ENCODE assay signal across 21 cellular contexts in genomic region chr12:20339060-20339459, GRCh38. TPM values are rescaled to one million over a fixed set of nuclear protein-coding genes. Genes with fewer than 3 reads are reported as not detected.
"Had no signal": no experiment of that assay in that cellular context is flagged by ENCODE, and none has a peak within 500 bp of the region (broad histone marks: within the 10 kb centered on the region; RNA-seq: fewer than 3 reads in every experiment).

No MANE protein-coding gene starts in this region.

- H3K9ac ChIP-seq: parathyroid adenoma had no signal

- H3K4me1 ChIP-seq: gastroesophageal sphincter, heart left ventricle, lower lobe of right lung, parathyroid adenoma, spleen had no signal

- H3K27me3 Mint-ChIP-seq: activated B cell treated with CpG ODN at 0.5 μM for 24 hours; activated CD4-positive, alpha-beta memory T cell treated with anti-CD3 and anti-CD28 coated beads for 36 hours; stimulated activated naive B cell treated with anti-CD40 and anti-IgM and Interleukin-4, amounts not matched to agents 10 μg/mL and 1 μg/mL and 100 μg/mL, for 72 hours had no signal

- H3K27ac ChIP-seq: gastroesophageal sphincter, heart left ventricle, lower lobe of right lung, parathyroid adenoma, spleen had no signal

- H3K36me3 ChIP-seq: gastroesophageal sphincter, heart left ventricle, lower lobe of right lung, spleen had no signal

- H3K27ac Mint-ChIP-seq: activated B cell treated with CpG ODN at 0.5 μM for 24 hours; activated CD4-positive, alpha-beta memory T cell treated with anti-CD3 and anti-CD28 coated beads for 36 hours; activated naive CD4-positive, alpha-beta T cell treated with anti-CD3 and anti-CD28 coated beads, Interleukin-2, amount 50 U/mL, for 72 hours; activated T-helper 1 cell treated with anti-CD3 and anti-CD28 coated beads, Interleukin-12 subunit alpha, Interleukin-12 subunit beta, Interleukin-2, Interleukin-4 antibody, amounts not matched to agents 30 ng/mL and 10 ng/mL and 1 ng/mL, durations not matched to agents 14 hours and 24 hours and 36 hours; immature natural killer cell; natural killer cell; stimulated activated naive B cell treated with anti-CD40 and anti-IgM and Interleukin-4, amounts not matched to agents 10 μg/mL and 1 μg/mL and 100 μg/mL, for 72 hours had no signal

- H2AFZ ChIP-seq: parathyroid adenoma had no signal

- DNase-seq: activated B cell treated with CpG ODN at 0.5 μM for 24 hours; activated CD4-positive, alpha-beta memory T cell treated with anti-CD3 and anti-CD28 coated beads for 36 hours; activated CD4-positive, alpha-beta T cell treated with anti-CD3 and anti-CD28 coated beads for 4 hours; activated gamma-delta T cell treated with Interleukin-2 at 50 U/mL for 16 hours; activated T-cell treated with anti-CD3 and anti-CD28 coated beads for 4 hours; erythroblast; heart left ventricle; immature natural killer cell; left colon; lower lobe of right lung; natural killer cell; spleen; stimulated activated naive B cell treated with anti-CD40 and anti-IgM and Interleukin-4, amounts not matched to agents 10 μg/mL and 1 μg/mL and 100 μg/mL, for 72 hours had no signal

- H3K79me2 ChIP-seq: parathyroid adenoma had no signal

- H3K4me1 Mint-ChIP-seq: activated B cell treated with CpG ODN at 0.5 μM for 24 hours; immature natural killer cell; natural killer cell; stimulated activated naive B cell treated with anti-CD40 and anti-IgM and Interleukin-4, amounts not matched to agents 10 μg/mL and 1 μg/mL and 100 μg/mL, for 72 hours had no signal

- ATAC-seq: activated naive CD4-positive, alpha-beta T cell treated with anti-CD3 and anti-CD28 coated beads, Interleukin-2, amount 50 U/mL, for 72 hours; gastroesophageal sphincter; heart left ventricle; left colon; lower lobe of right lung; natural killer cell; sciatic nerve; stimulated activated naive B cell treated with anti-CD40 and anti-IgM and Interleukin-4, amounts not matched to agents 10 μg/mL and 1 μg/mL and 100 μg/mL, for 72 hours had no signal

- H3K9me3 ChIP-seq: lower lobe of right lung had no signal

- FAIRE-seq: colon, TTC549 had no signal

- H3K36me3 Mint-ChIP-seq: activated CD4-positive, alpha-beta memory T cell treated with anti-CD3 and anti-CD28 coated beads for 36 hours; activated naive CD4-positive, alpha-beta T cell treated with anti-CD3 and anti-CD28 coated beads, Interleukin-2, amount 50 U/mL, for 72 hours; immature natural killer cell; natural killer cell; stimulated activated naive B cell treated with anti-CD40 and anti-IgM and Interleukin-4, amounts not matched to agents 10 μg/mL and 1 μg/mL and 100 μg/mL, for 72 hours had no signal

- H3K27me3 ChIP-seq: gastroesophageal sphincter, heart left ventricle, spleen had no signal

- H3K4me3 Mint-ChIP-seq: activated B cell treated with CpG ODN at 0.5 μM for 24 hours; activated CD4-positive, alpha-beta memory T cell treated with anti-CD3 and anti-CD28 coated beads for 36 hours; activated T-helper 1 cell treated with anti-CD3 and anti-CD28 coated beads, Interleukin-12 subunit alpha, Interleukin-12 subunit beta, Interleukin-2, Interleukin-4 antibody, amounts not matched to agents 30 ng/mL and 10 ng/mL and 1 ng/mL, durations not matched to agents 14 hours and 24 hours and 36 hours; immature natural killer cell; natural killer cell; stimulated activated naive B cell treated with anti-CD40 and anti-IgM and Interleukin-4, amounts not matched to agents 10 μg/mL and 1 μg/mL and 100 μg/mL, for 72 hours had no signal

- H3K4me3 ChIP-seq: gastroesophageal sphincter, heart left ventricle, lower lobe of right lung, spleen had no signal

RNA-seq across cellular contexts. Expression of gene PDE3A, which starts 29.3 kb away (rescaled TPM):
- total RNA-seq: activated B cell treated with CpG ODN at 0.5 μM for 24 hours; activated CD4-positive, alpha-beta memory T cell treated with anti-CD3 and anti-CD28 coated beads for 36 hours; activated naive CD4-positive, alpha-beta T cell treated with anti-CD3 and anti-CD28 coated beads, Interleukin-2, amount 50 U/mL, for 72 hours; activated T-helper 1 cell treated with anti-CD3 and anti-CD28 coated beads, Interleukin-12 subunit alpha, Interleukin-12 subunit beta, Interleukin-2, Interleukin-4 antibody, amounts not matched to agents 30 ng/mL and 10 ng/mL and 1 ng/mL, durations not matched to agents 14 hours and 24 hours and 36 hours; T-helper 2 cell treated with Interferon-gamma antibody and Interleukin-4, amounts not matched to agents 100 ng/mL and 5 ng/mL, for 36 hours had no signal
